In genomic region chr4:11354531-11354930, GRCh38 we compare ENCODE assay signal across 32 cellular contexts.
"Had no signal": no experiment of that assay in that cellular context is flagged by ENCODE, and none has a peak within 500 bp of the region (broad histone marks: within the 10 kb centered on the region; RNA-seq: fewer than 3 reads in every experiment).

No MANE protein-coding gene starts in this region.

- H3K4me1 ChIP-seq: adrenal gland, ascending aorta, body of pancreas, breast epithelium had no signal

- H3K36me3 ChIP-seq: adrenal gland, ascending aorta, brain microvascular endothelial cell, breast epithelium, cardiac muscle cell had no signal

- DNase-seq: activated effector memory CD4-positive, alpha-beta T cell treated with anti-CD3 and anti-CD28 coated beads, Interleukin-2, amount 50 U/mL, for 16 hours; activated effector memory CD4-positive, alpha-beta T cell treated with Interleukin-2 at 50 U/mL for 16 hours; activated gamma-delta T cell; activated naive CD4-positive, alpha-beta T cell; activated naive CD4-positive, alpha-beta T cell treated with anti-CD3 and anti-CD28 coated beads for 36 hours; activated naive CD4-positive, alpha-beta T cell treated with anti-CD3 and anti-CD28 coated beads, Interleukin-2, amount 10 ng/mL, durations not matched to agents 7 days and 5 days; activated naive CD4-positive, alpha-beta T cell treated with anti-CD3 and anti-CD28 coated beads, Interleukin-2, amount 50 U/mL, for 16 hours; activated naive CD4-positive, alpha-beta T cell treated with Interleukin-2 at 50 U/mL for 16 hours; activated naive CD8-positive, alpha-beta T cell treated with anti-CD3 and anti-CD28 coated beads for 36 hours; activated naive CD8-positive, alpha-beta T cell treated with anti-CD3 and anti-CD28 coated beads, Interleukin-2, amount 10 ng/mL, durations not matched to agents 7 days and 5 days; activated naive CD8-positive, alpha-beta T cell treated with anti-CD3 and anti-CD28 coated beads, Interleukin-2, amount 50 U/mL, for 24 hours; activated T-cell treated with anti-CD3 and anti-CD28 coated beads for 4 hours; activated T-cell treated with anti-CD3 and anti-CD28 coated beads, Interleukin-2, amount 50 U/mL, for 1 hour; activated T-cell treated with anti-CD3 and anti-CD28 coated beads, Interleukin-2, amount 50 U/mL, for 24 hours; activated T-cell treated with anti-CD3 and anti-CD28 coated beads, Interleukin-2, amount 50 U/mL, for 4 hours; activated T-cell treated with anti-CD3 and anti-CD28 coated beads, Interleukin-2, amount 50 U/mL, for 48 hours; activated T-cell treated with anti-CD3 and anti-CD28 coated beads, Interleukin-2, amount 50 U/mL, for 72 hours; adrenal gland; amniotic stem cell; amygdala; anterior cingulate cortex; aorta; body of pancreas; brain microvascular endothelial cell; caudate nucleus; central memory CD4-positive, alpha-beta T cell; cerebellar nuclear complex had no signal

- H3K9me3 ChIP-seq: adrenal gland, ascending aorta, body of pancreas, breast epithelium had no signal

- ATAC-seq: activated naive CD4-positive, alpha-beta T cell treated with anti-CD3 and anti-CD28 coated beads, Interleukin-2, amount 50 U/mL, for 72 hours; activated naive CD8-positive, alpha-beta T cell treated with anti-CD3 and anti-CD28 coated beads, Interleukin-2, amount 50 U/mL, for 24 hours; activated T-cell treated with anti-CD3 and anti-CD28 coated beads, Interleukin-2, amount 50 U/mL, for 4 hours; activated T-cell treated with anti-CD3 and anti-CD28 coated beads, Interleukin-2, amount 50 U/mL, for 72 hours; activated T-helper 17 cell treated with anti-CD3 and anti-CD28 coated beads, Interleukin-2, amount 50 U/mL, for 72 hours; body of pancreas had no signal

- H3K4me3 ChIP-seq: adrenal gland, ascending aorta, body of pancreas, breast epithelium, cardiac muscle cell had no signal

- H3K27ac ChIP-seq: adrenal gland, ascending aorta, body of pancreas, brain microvascular endothelial cell, breast epithelium, cardiac muscle cell had no signal

- H3K27me3 ChIP-seq: adrenal gland, ascending aorta, body of pancreas, brain microvascular endothelial cell, breast epithelium, cardiac muscle cell had no signal
